13 cellular contexts compared by ENCODE assay signal in the genomic region with DNA sequence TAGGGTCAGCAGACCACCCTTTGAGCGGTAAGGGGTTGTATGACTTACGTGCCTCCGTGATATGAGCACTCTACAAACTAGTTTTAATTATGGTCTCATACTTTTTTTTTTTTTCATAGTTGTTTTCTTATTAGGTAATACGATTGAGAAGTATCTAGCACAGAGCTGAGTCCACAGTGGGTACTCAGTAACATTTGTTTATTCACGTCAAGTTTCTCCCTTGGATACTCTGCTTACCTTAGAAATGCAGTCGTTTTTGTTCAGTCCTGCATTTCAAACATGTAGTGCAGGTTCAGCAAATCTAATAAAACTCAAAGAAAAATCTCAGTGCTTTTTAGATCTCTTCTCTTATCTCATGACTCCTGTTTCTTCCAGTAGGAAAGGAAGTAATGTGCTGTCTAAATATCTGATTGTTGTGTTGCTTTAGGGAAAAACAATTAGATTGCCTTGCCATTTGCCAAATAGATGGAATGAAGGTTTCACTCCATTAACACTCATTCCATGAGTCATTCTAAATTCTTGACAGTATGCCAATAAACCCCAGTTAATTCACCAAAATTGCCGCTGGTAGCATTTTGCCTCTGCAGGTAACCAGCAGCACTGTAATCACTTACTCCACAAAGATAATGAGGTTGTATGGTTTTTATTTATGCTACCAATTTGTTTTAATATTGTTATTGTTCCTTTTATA.
A peak's percentile ranks its signal among the peaks of the same experiment; 100 is the strongest.
DNase-seq lines count a peak whose midpoint lies in the region; ATAC-seq and TF ChIP-seq lines count a peak whose summit lies in the region.
"Had no signal": no experiment of that assay in that cellular context is flagged by ENCODE, and none has a peak within 500 bp of the region (broad histone marks: within the 10 kb centered on the region; RNA-seq: fewer than 3 reads in every experiment).

No MANE protein-coding gene starts in this region.

- no peaks in the 10 kb centered on the region for H3K79me2 ChIP-seq in trophoblast cell (ENCODE audit: control insufficient read depth, insufficient read depth, low read length, poor library complexity)

- H3K14ac ChIP-seq in trophoblast cell (ENCODE audit: low read length), result no peak overlapping the region

- no peak overlapping the region for H2BK5ac ChIP-seq in trophoblast cell (ENCODE audit: low read depth, low read length, poor library complexity)

- ATAC-seq in body of pancreas, result peak; percentile 63

- no peak overlapping the region for H2BK120ac ChIP-seq in trophoblast cell (ENCODE audit: insufficient read depth, low read length, poor library complexity)

- H4K8ac ChIP-seq in trophoblast cell (ENCODE audit: low read depth, low read length), result no peak overlapping the region

- no peaks in the 10 kb centered on the region for H3K79me1 ChIP-seq in trophoblast cell (ENCODE audit: low read length)

- H3K9me3 ChIP-seq in body of pancreas (no peaks in the 10 kb centered on the region), trophoblast cell (ENCODE audit: insufficient read depth, low read depth, low read length) (no peaks in the 10 kb centered on the region)

- H3K4me3 ChIP-seq in body of pancreas (no peak overlapping the region), trophoblast cell (ENCODE audit: low read depth, low read length) (no peak overlapping the region)

- H3K36me3 ChIP-seq in body of pancreas (replicated peaks in 1 of 2; ENCODE audit: insufficient read depth in 1 of 2, low read depth in 2 of 2) (no peaks in the 10 kb centered on the region), trophoblast cell (ENCODE audit: control insufficient read depth in 1 of 2, insufficient read depth in 2 of 2, low read length in 2 of 2) (no peaks in the 10 kb centered on the region)

- H4K91ac ChIP-seq in trophoblast cell (ENCODE audit: low read depth, low read length), result no peak overlapping the region

- no peak overlapping the region for H3K18ac ChIP-seq in trophoblast cell (ENCODE audit: low read length)

- H3K9ac ChIP-seq in trophoblast cell (ENCODE audit: low read length), result no peak overlapping the region

- no peak overlapping the region for H3K4ac ChIP-seq in trophoblast cell (ENCODE audit: low read depth, low read length)

- TF ChIP-seq CTCF in body of pancreas (IDR thresholded peaks at IDR 0.05), result no peak

- 45 to 52% methylated on average over 7 of the region's 7 CpGs for WGBS in body of pancreas, 2 donors
- WGBS in trophoblast cell (ENCODE audit: extremely low coverage, insufficient coverage, insufficient read length), result no CpG with 5 or more reads among the region's 7 CpGs

- TF ChIP-seq POLR2A in body of pancreas (IDR thresholded peaks at IDR 0.05), result no peak

- no peak overlapping the region for H4K12ac ChIP-seq in trophoblast cell (ENCODE audit: low read depth, low read length)

- no peaks in the 10 kb centered on the region for H3K4me1 ChIP-seq in body of pancreas
- H3K4me1 ChIP-seq in trophoblast cell (ENCODE audit: control insufficient read depth in 1 of 2, insufficient read depth in 2 of 2, low read length in 2 of 2), result no peaks in the 10 kb centered on the region

- H3K4me2 ChIP-seq in trophoblast cell (ENCODE audit: low read length), result no peak overlapping the region

- no peak overlapping the region for H2BK12ac ChIP-seq in trophoblast cell (ENCODE audit: low read length)

- H3K27me3 ChIP-seq in body of pancreas, result no peaks in the 10 kb centered on the region
- no peaks in the 10 kb centered on the region for H3K27me3 ChIP-seq in trophoblast cell (ENCODE audit: insufficient read depth, low read length)

- no peak overlapping the region for H3K23ac ChIP-seq in trophoblast cell (ENCODE audit: low read length)

- H2AK5ac ChIP-seq in trophoblast cell (ENCODE audit: low read length), result no peak overlapping the region

- H3K27ac ChIP-seq in body of pancreas, result no peak overlapping the region
- H3K27ac ChIP-seq in trophoblast cell (ENCODE audit: low read depth, low read length), result no peak overlapping the region

- DNase-seq in DMS53 (lab: John Stamatoyannopoulos, UW), result peak; percentile 19
- no peak for DNase-seq in DMS53 treated with DMSO at 0.1 percent for 48 hours (lab: John Stamatoyannopoulos, UW; ENCODE audit: unreplicated experiment)
- peak; percentile 44 for DNase-seq in NCI-H2196 (lab: John Stamatoyannopoulos, UW; ENCODE audit: unreplicated experiment)
- no peak for DNase-seq in body of pancreas
- peak; percentile 20 to 87 for DNase-seq in trophoblast cell
- no peak for DNase-seq in inferior parietal cortex (ENCODE audit: extremely low spot score)
- no peak for DNase-seq in NCI-H1092 treated with DMSO at 0.1 percent for 48 hours (lab: John Stamatoyannopoulos, UW)
- no peak for DNase-seq in amygdala (lab: John Stamatoyannopoulos, UW)
- DNase-seq: 8988T; activated CD4-positive, alpha-beta T cell treated with anti-CD3 and anti-CD28 coated beads, Interleukin-2, amount 10 ng/mL, durations not matched to agents 7 days and 5 days; DND-41; H7; NCI-H526 treated with DMSO at 0.1 percent for 48 hours had no signal

- H2AFZ ChIP-seq in trophoblast cell (ENCODE audit: insufficient read depth, low read length, poor library complexity), result no peak overlapping the region

- intact Hi-C loops in body of pancreas (cut with DNase I), result no loop called here

Comparison
In these comparisons a context has a peak if more than half of its experiments do, and no peak if none do; other contexts are left out.
1. DNase-seq: peak in DMS53 (single experiment), NCI-H2196 (single experiment) and trophoblast cell (2 of 2); none in DMS53 treated with DMSO at 0.1 percent for 48 hours (single experiment), body of pancreas (0 of 4), inferior parietal cortex (single experiment), NCI-H1092 treated with DMSO at 0.1 percent for 48 hours (single experiment) and amygdala (0 of 56).